Comparison of ENCODE assay signal across 11 cellular contexts in genomic region chr18:74013955-74014354, GRCh38.
DNase-seq lines count a peak whose midpoint lies in the region; ATAC-seq, FAIRE-seq and TF ChIP-seq lines count a peak whose summit lies in the region.
"Had no signal": no experiment of that assay in that cellular context is flagged by ENCODE, and none has a peak within 500 bp of the region (broad histone marks: within the 10 kb centered on the region; RNA-seq: fewer than 3 reads in every experiment).

No MANE protein-coding gene starts in this region.

- no peak for TF ChIP-seq CTCF in NB4 (IDR thresholded peaks at IDR 0.05; ENCODE audit: low read depth, low read length)
- no peak for TF ChIP-seq CTCF in epithelial cell of esophagus (IDR thresholded peaks at IDR 0.05; ENCODE audit: insufficient read depth, low read depth, low read length, missing control alignments)

- H3K4me1 ChIP-seq in small intestine (ENCODE audit: control insufficient read depth in 2 of 2, insufficient read depth in 1 of 2, low read depth in 1 of 2, low read length in 1 of 2), result no peaks in the 10 kb centered on the region

- no peak for TF ChIP-seq POLR2A in NB4 (IDR thresholded peaks at IDR 0.05; ENCODE audit: extremely low read depth, insufficient read length)

- H3K9me3 ChIP-seq in small intestine (ENCODE audit: control insufficient read depth, low read depth), result no peaks in the 10 kb centered on the region

- peak; percentile 80 for ATAC-seq in GM18519 (IDR thresholded peaks at IDR 0.05; ENCODE audit: low FRiP score, unreplicated experiment)
- ATAC-seq: activated naive CD8-positive, alpha-beta T cell treated with anti-CD3 and anti-CD28 coated beads, Interleukin-2, amount 50 U/mL, for 24 hours; left lobe of liver had no signal

- H3K36me3 ChIP-seq in small intestine (ENCODE audit: control insufficient read depth in 2 of 2, insufficient read depth in 2 of 2, low read length in 2 of 2), result no peaks in the 10 kb centered on the region

- no peak for FAIRE-seq in small intestine (lab: Jason Lieb, UNC)

- H3K4me3 ChIP-seq in NB4 (ENCODE audit: low read depth, low read length) (no peak overlapping the region), epithelial cell of esophagus (ENCODE audit: low read length) (no peak overlapping the region), skeletal muscle cell (ENCODE audit: low read depth, low read length) (no peak overlapping the region), small intestine (ENCODE audit: low read depth in 1 of 2, low read length in 2 of 2) (no peak overlapping the region)

- WGBS in small intestine, 3 donors, result 32 to 39% (median 36%) methylated on average over 5 of the region's 5 CpGs

- DNase-seq in NB4 (ENCODE audit: low read depth), result peak; percentile 49
- peak; percentile 89 for DNase-seq in epithelial cell of esophagus (ENCODE audit: low read depth)
- DNase-seq in skeletal muscle cell (ENCODE audit: low read depth), result peak; percentile 52
- DNase-seq in Kasumi-1 (lab: John Stamatoyannopoulos, UW), result no peak
- DNase-seq in small intestine, result no peak
- DNase-seq in NCI-H2107 treated with DMSO at 0.1 percent for 48 hours (lab: John Stamatoyannopoulos, UW; ENCODE audit: unreplicated experiment), result no peak
- no peak for DNase-seq in stimulated activated naive CD4-positive, alpha-beta T cell (lab: John Stamatoyannopoulos, UW)
- DNase-seq: activated CD4-positive, alpha-beta T cell treated with anti-CD3 and anti-CD28 coated beads, Interleukin-2, amount 50 U/mL, for 48 hours; activated naive CD8-positive, alpha-beta T cell treated with anti-CD3 and anti-CD28 coated beads, Interleukin-2, amount 50 U/mL, for 24 hours had no signal

- peaks cover 0 to 3% of the 10 kb centered on the region in 2 donors for H3K27me3 ChIP-seq in small intestine (ENCODE audit: control insufficient read depth in 2 of 2, insufficient read depth in 2 of 2, low read length in 2 of 2)

- H3K27ac ChIP-seq in small intestine (ENCODE audit: low read depth in 1 of 2, low read length in 1 of 2), result no peak overlapping the region

Comparison
In these comparisons a context has a peak if more than half of its experiments do, and no peak if none do; other contexts are left out.
1. DNase-seq: peak in NB4 (single experiment), epithelial cell of esophagus (single experiment) and skeletal muscle cell (single experiment); none in Kasumi-1 (0 of 2), small intestine (single experiment), NCI-H2107 treated with DMSO at 0.1 percent for 48 hours (single experiment) and stimulated activated naive CD4-positive, alpha-beta T cell (0 of 6).